Comparison of ENCODE assay signal across 1 cellular context in the genomic region with DNA sequence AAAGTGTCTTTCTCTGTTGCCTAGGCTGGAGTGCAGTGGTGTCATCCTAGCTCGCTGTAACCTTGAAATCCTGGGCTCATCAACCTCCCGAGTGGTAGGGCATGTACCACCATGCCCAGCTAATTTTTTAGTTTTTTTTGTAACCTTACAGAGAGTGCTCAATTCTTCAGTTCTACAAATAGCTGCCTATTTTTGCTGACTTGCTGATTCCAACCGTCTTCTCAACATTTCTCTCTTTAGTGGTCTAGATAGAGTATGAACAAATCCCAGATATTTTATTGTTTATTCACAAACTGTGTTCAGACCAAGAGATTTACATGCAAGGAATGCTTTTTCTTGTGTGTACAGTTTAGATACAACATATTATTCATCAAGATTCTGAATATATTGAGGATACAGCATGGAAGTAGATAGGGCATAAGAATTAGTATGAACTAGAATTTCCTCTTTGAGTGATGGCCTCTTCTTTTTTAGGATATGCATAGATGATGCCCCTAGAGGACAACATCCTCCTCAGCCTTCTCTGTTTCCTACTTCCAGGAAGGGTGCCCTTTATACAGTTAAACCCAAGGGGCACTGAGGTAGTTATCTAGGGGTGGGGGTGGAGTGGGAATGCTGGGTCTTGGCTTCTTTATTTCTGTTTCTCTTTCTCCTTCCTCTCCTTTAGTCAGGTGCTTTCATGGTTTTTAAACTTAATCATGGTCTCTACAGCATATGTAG.
TF ChIP-seq lines count a peak whose summit lies in the region.

No MANE protein-coding gene starts in this region.

TF ChIP-seq in SK-N-SH treated with all-trans-retinoic acid at 6 μM for 48 hours, 23 proteins besides CTCF, POLR2A, EP300 and RAD21 (continued from another document):
- TF ChIP-seq, protein P1, sequence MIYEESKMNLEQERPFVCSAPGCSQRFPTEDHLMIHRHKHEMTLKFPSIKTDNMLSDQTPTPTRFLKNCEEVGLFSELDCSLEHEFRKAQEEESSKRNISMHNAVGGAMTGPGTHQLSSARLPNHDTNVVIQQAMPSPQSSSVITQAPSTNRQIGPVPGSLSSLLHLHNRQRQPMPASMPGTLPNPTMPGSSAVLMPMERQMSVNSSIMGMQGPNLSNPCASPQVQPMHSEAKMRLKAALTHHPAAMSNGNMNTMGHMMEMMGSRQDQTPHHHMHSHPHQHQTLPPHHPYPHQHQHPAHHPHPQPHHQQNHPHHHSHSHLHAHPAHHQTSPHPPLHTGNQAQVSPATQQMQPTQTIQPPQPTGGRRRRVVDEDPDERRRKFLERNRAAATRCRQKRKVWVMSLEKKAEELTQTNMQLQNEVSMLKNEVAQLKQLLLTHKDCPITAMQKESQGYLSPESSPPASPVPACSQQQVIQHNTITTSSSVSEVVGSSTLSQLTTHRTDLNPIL (CRISPR knock-in tag; IDR thresholded peaks at IDR 0.05; ENCODE audit: low read depth) = no peak
- 0 out of 2 replicates have a peak, but pooled peaks have one; percentile 29 for TF ChIP-seq ZFP3 (CRISPR knock-in tag; IDR thresholded peaks at IDR 0.05)
- TF ChIP-seq, protein P2, sequence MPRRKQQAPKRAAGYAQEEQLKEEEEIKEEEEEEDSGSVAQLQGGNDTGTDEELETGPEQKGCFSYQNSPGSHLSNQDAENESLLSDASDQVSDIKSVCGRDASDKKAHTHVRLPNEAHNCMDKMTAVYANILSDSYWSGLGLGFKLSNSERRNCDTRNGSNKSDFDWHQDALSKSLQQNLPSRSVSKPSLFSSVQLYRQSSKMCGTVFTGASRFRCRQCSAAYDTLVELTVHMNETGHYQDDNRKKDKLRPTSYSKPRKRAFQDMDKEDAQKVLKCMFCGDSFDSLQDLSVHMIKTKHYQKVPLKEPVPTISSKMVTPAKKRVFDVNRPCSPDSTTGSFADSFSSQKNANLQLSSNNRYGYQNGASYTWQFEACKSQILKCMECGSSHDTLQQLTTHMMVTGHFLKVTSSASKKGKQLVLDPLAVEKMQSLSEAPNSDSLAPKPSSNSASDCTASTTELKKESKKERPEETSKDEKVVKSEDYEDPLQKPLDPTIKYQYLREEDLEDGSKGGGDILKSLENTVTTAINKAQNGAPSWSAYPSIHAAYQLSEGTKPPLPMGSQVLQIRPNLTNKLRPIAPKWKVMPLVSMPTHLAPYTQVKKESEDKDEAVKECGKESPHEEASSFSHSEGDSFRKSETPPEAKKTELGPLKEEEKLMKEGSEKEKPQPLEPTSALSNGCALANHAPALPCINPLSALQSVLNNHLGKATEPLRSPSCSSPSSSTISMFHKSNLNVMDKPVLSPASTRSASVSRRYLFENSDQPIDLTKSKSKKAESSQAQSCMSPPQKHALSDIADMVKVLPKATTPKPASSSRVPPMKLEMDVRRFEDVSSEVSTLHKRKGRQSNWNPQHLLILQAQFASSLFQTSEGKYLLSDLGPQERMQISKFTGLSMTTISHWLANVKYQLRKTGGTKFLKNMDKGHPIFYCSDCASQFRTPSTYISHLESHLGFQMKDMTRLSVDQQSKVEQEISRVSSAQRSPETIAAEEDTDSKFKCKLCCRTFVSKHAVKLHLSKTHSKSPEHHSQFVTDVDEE (CRISPR knock-in tag; IDR thresholded peaks at IDR 0.05) = no peak
- TF ChIP-seq ZNF565 (CRISPR knock-in tag; conservative IDR thresholded peaks at IDR 0.05; ENCODE audit: low read depth) = no peak
- TF ChIP-seq ZNF8 (CRISPR knock-in tag; IDR thresholded peaks at IDR 0.05) = no peak
